32 cellular contexts compared by ENCODE assay signal in genomic region chr6:138806889-138807288, GRCh38.
"Had no signal": no experiment of that assay in that cellular context is flagged by ENCODE, and none has a peak within 500 bp of the region (broad histone marks: within the 10 kb centered on the region; RNA-seq: fewer than 3 reads in every experiment).

No MANE protein-coding gene starts in this region.

- H3K27ac ChIP-seq: Peyer's patch, SJCRH30, SK-N-MC had no signal

- ATAC-seq: activated CD4-positive, alpha-beta T cell treated with anti-CD3 and anti-CD28 coated beads for 36 hours; activated CD4-positive, CD25-positive, alpha-beta regulatory T cell treated with anti-CD3 and anti-CD28 coated beads, Interleukin-2, amount 50 U/mL, for 24 hours; activated CD8-positive, alpha-beta memory T cell treated with anti-CD3 and anti-CD28 coated beads, Interleukin-2, amount 10 ng/mL, durations not matched to agents 7 days and 5 days; activated naive CD8-positive, alpha-beta T cell treated with anti-CD3 and anti-CD28 coated beads, Interleukin-2, amount 50 U/mL, for 24 hours; K562; PC-3; Right ventricle myocardium inferior; WTC11 had no signal

- DNase-seq: activated CD4-positive, alpha-beta memory T cell treated with anti-CD3 and anti-CD28 coated beads for 36 hours; activated CD4-positive, alpha-beta T cell treated with anti-CD3 and anti-CD28 coated beads for 36 hours; activated CD4-positive, alpha-beta T cell treated with anti-CD3 and anti-CD28 coated beads, Interleukin-2, amount 10 ng/mL, durations not matched to agents 7 days and 5 days; activated CD8-positive, alpha-beta memory T cell treated with anti-CD3 and anti-CD28 coated beads, Interleukin-2, amount 10 ng/mL, durations not matched to agents 7 days and 5 days; activated CD8-positive, alpha-beta memory T cell treated with anti-CD3 and anti-CD28 coated beads, Interleukin-2, amount 50 U/mL, for 48 hours; activated effector memory CD4-positive, alpha-beta T cell treated with Interleukin-2 at 50 U/mL for 16 hours; activated naive CD4-positive, alpha-beta T cell treated with anti-CD3 and anti-CD28 coated beads, Interleukin-2, amount 10 ng/mL, durations not matched to agents 7 days and 5 days; activated naive CD8-positive, alpha-beta T cell treated with anti-CD3 and anti-CD28 coated beads, Interleukin-2, amount 50 U/mL, for 24 hours; activated T-cell treated with anti-CD3 and anti-CD28 coated beads, Interleukin-2, amount 50 U/mL, for 48 hours; anterior cingulate cortex; caudate nucleus; cerebellar nuclear complex; NCI-H1048; NCI-H1105 treated with DMSO at 0.1 percent for 48 hours; NCI-H1436; NCI-H1694 treated with DMSO at 0.1 percent for 48 hours; NCI-H2029 treated with DMSO at 0.1 percent for 48 hours; NCI-H2107; NCI-H2171; NCI-H510A; NCI-H526; NCI-H748 treated with DMSO at 0.1 percent for 48 hours; NK-92 treated with Interleukin-12 subunit alpha and Interleukin-12 subunit beta, amount 100 ng/mL, for 24 hours; PC-3; Peyer's patch; RPMI8226; SJCRH30 had no signal
